8 cellular contexts compared by ENCODE assay signal in the genomic region with DNA sequence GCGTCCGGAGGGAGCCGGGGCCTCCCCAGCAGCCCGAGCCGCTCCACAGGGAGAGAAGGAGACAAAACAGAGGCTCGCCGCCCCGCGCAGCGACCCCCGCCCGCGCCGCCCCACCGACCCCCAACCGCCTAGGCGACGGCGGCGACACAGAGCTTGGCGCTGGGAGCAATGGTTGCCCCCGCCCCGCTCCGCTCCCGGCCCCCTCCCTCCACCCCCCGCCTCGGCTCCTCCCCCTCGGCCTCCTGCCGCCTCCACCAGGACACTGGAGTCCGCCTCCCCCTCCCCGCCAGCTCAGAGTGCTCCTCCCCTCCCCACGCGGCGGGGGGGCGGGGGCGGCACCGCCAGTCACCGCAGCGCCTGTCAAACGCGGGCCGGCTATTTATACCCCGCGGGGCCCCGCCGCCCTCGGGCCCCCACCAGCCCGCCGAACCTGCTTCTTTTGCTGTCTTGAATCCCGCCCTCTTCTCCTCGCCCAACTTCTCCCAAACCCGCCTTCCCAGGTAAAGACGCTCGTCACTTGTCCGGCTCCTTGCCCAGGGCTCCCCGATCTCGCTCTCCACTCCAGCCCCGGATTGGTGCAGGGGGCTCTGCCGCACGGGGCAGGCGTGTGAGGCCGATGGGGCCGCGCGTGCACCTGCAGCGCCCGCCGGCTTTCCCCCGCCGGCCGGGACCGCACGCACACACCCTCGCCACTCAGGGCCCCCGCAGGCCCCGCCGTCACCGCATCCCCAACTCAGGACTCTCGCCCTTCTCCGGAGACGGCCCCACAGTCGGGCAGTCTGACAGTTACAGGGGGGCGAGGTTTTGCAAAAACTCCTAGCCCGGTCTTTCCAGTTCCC. TPM values are rescaled to one million over a fixed set of nuclear protein-coding genes. Genes with fewer than 3 reads are reported as not detected.
DNase-seq lines count a peak whose midpoint lies in the region; ATAC-seq and TF ChIP-seq lines count a peak whose summit lies in the region.

Gene ELF2, minus strand, starts transcription at position 170 of the 839 bp plus-strand sequence. CDS start 39,517 bp downstream, outside the sequence.

- H3K27me3 Mint-ChIP-seq in HFFc6 (ENCODE audit: insufficient read depth), result peaks cover 1% of the 10 kb centered on the region

- H3K36me3 Mint-ChIP-seq in HFFc6 (ENCODE audit: low read depth), result no peaks in the 10 kb centered on the region

- H3K4me1 Mint-ChIP-seq in HFFc6 (ENCODE audit: low read depth), result peaks cover 27% of the 10 kb centered on the region

- peak; percentile 63 for ATAC-seq in SK-N-SH treated with all-trans-retinoic acid at 6 μM for 48 hours

- DNase-seq in GM03348 (ENCODE audit: low spot score) (peak; percentile 98), HFFc6 (peak; percentile 74), NAMALWA (ENCODE audit: low spot score) (peak; percentile 90), germinal center (ENCODE audit: low spot score) (peak; percentile 83), occipital lobe (lab: John Stamatoyannopoulos, UW) (peak; percentile 91), superior temporal gyrus (ENCODE audit: extremely low spot score) (peak; percentile 87)
- peak; percentile 87 for DNase-seq in activated naive CD4-positive, alpha-beta T cell treated with anti-CD3 and anti-CD28 coated beads, Interleukin-2, amount 50 U/mL, for 16 hours

- no peaks in the 10 kb centered on the region for H3K9me3 Mint-ChIP-seq in HFFc6

- TF ChIP-seq CTCF in HFFc6 (IDR thresholded peaks at IDR 0.05), result no peak

- H3K4me3 Mint-ChIP-seq in HFFc6, result peak within 1 kb of the TSS; percentile 98

- peak within 1 kb of the TSS; percentile 88 for H3K27ac Mint-ChIP-seq in HFFc6

TF ChIP-seq in SK-N-SH treated with all-trans-retinoic acid at 6 μM for 48 hours, 23 proteins besides CTCF, POLR2A, EP300 and RAD21:
- no peak; the same call in 1 of the 2 replicates for TF ChIP-seq PATZ1 (CRISPR knock-in tag; IDR thresholded peaks at IDR 0.05; ENCODE audit: borderline replicate concordance)

RNA-seq across cellular contexts. Expression of gene ELF2, which starts in this region (rescaled TPM):
- 10 to 100 TPM; 17.6 to 23.3 (median 21.1) TPM for total RNA-seq in HFFc6 (2021; fragmentation: NEBNext Ultra II Directional; extraction: Animal tissue kit (Norgen Biotek cat#: 25700))
- 152 TPM for total RNA-seq in occipital lobe

Comparison
In these comparisons a context has a peak if more than half of its experiments do, and no peak if none do; other contexts are left out.
1. Peak in every context shown above with its lines: DNase-seq and ATAC-seq.